Comparison of ENCODE assay signal across 18 cellular contexts in genomic region chr15:58510715-58511465, GRCh38.
DNase-seq lines count a peak whose midpoint lies in the region; TF ChIP-seq lines count a peak whose summit lies in the region.
"Had no signal": no experiment of that assay in that cellular context is flagged by ENCODE, and none has a peak within 500 bp of the region (broad histone marks: within the 10 kb centered on the region; RNA-seq: fewer than 3 reads in every experiment).

No MANE protein-coding gene starts in this region.

- TF ChIP-seq CTCF in epithelial cell of esophagus (IDR thresholded peaks at IDR 0.05; ENCODE audit: insufficient read depth, low read depth, low read length, missing control alignments), result no peak

- no peak overlapping the region for H3K27ac ChIP-seq in mesenchymal stem cell (ENCODE audit: low read length, poor library complexity, severe bottlenecking)
- H3K27ac ChIP-seq: heart right ventricle, stomach, uterus had no signal

- H3K9me3 ChIP-seq in mesenchymal stem cell (ENCODE audit: control insufficient read depth, low read length), result peaks cover 6% of the 10 kb centered on the region
- H3K9me3 ChIP-seq: stomach, uterus had no signal

- H3K4me2 ChIP-seq in mesenchymal stem cell (ENCODE audit: low read length, poor library complexity, severe bottlenecking), result no peak overlapping the region

- peak; percentile 61 for DNase-seq in ELR (ENCODE audit: low read depth)
- peak; percentile 26 for DNase-seq in RPMI7951 (ENCODE audit: low read depth)
- DNase-seq in epithelial cell of esophagus (ENCODE audit: low read depth), result peak; percentile 65
- peak; percentile 57 for DNase-seq in mesenchymal stem cell
- no peak for DNase-seq in SHP77 (lab: John Stamatoyannopoulos, UW)
- DNase-seq in stimulated activated CD4-positive, alpha-beta T cell treated with anti-CD3 and anti-CD28 coated beads, Interleukin-2, amount 100 ng/mL, for 48 hours, result no peak
- no peak for DNase-seq in activated CD4-positive, alpha-beta T cell treated with anti-CD3 and anti-CD28 coated beads for 1 hour
- no peak for DNase-seq in NCI-H1930 (lab: John Stamatoyannopoulos, UW)
- DNase-seq: activated CD8-positive, alpha-beta memory T cell treated with anti-CD3 and anti-CD28 coated beads for 24 hours; cerebellar nuclear complex; heart right ventricle; kidney; NCI-H2081 treated with DMSO at 0.1 percent for 48 hours; NCI-H774; RPMI8226; stomach; T-cell; uterus had no signal

- H3K79me1 ChIP-seq in mesenchymal stem cell (replicated peaks; ENCODE audit: low read length, poor library complexity, severe bottlenecking), result no peaks in the 10 kb centered on the region

- peak overlapping the region; percentile 31 for H4K8ac ChIP-seq in mesenchymal stem cell (ENCODE audit: low read length)

- H2BK120ac ChIP-seq in mesenchymal stem cell (ENCODE audit: low read depth, low read length), result no peak overlapping the region

- H2BK15ac ChIP-seq in mesenchymal stem cell (ENCODE audit: low read depth, poor library complexity, severe bottlenecking), result peak overlapping the region; percentile 6

- no peak overlapping the region for H3K23ac ChIP-seq in mesenchymal stem cell (ENCODE audit: low read length in 2 of 2)

- H3K27me3 ChIP-seq in mesenchymal stem cell (ENCODE audit: control insufficient read depth in 1 of 2, insufficient read depth in 1 of 2, low read length in 2 of 2), result peaks cover 0 to 4% of the 10 kb centered on the region in 2 experiments
- H3K27me3 ChIP-seq: heart right ventricle, stomach, uterus had no signal

- peak overlapping the region; percentile 18 to 53 for H2BK12ac ChIP-seq in mesenchymal stem cell (ENCODE audit: low read length in 2 of 2)

- no peak overlapping the region for H3K9ac ChIP-seq in mesenchymal stem cell (ENCODE audit: low read length)

- no peak overlapping the region for H2BK5ac ChIP-seq in mesenchymal stem cell (ENCODE audit: low read depth, low read length, poor library complexity, severe bottlenecking)

- H3K36me3 ChIP-seq in mesenchymal stem cell (ENCODE audit: control insufficient read depth in 1 of 2, insufficient read depth in 2 of 2, low read depth in 1 of 2, low read length in 2 of 2), result no peaks in the 10 kb centered on the region
- H3K36me3 ChIP-seq: heart right ventricle, stomach, uterus had no signal

- H3K18ac ChIP-seq in mesenchymal stem cell (ENCODE audit: low read depth in 1 of 2, low read length in 2 of 2), result no peak overlapping the region

- H3K4me1 ChIP-seq in mesenchymal stem cell (ENCODE audit: control insufficient read depth, insufficient read depth, low read depth, low read length), result peaks cover 7% of the 10 kb centered on the region
- H3K4me1 ChIP-seq: uterus had no signal

- 41% methylated on average over 8 of the region's 10 CpGs for WGBS in mesenchymal stem cell

- no peak overlapping the region for H2AK5ac ChIP-seq in mesenchymal stem cell (ENCODE audit: low read length, severe bottlenecking)

- no peak overlapping the region for H3K4ac ChIP-seq in mesenchymal stem cell (ENCODE audit: low read depth in 1 of 2, low read length in 2 of 2)

- H4K91ac ChIP-seq in mesenchymal stem cell (ENCODE audit: low read length), result no peak overlapping the region

- H3K14ac ChIP-seq in mesenchymal stem cell (ENCODE audit: low read length in 2 of 2), result no peak overlapping the region

- H3K4me3 ChIP-seq in epithelial cell of esophagus (ENCODE audit: low read length), result no peak overlapping the region
- no peak overlapping the region for H3K4me3 ChIP-seq in mesenchymal stem cell (ENCODE audit: insufficient read depth in 1 of 2, low read depth in 1 of 2, low read length in 2 of 2)
- H3K4me3 ChIP-seq: heart right ventricle, stomach, uterus had no signal

- H2AFZ ChIP-seq in mesenchymal stem cell (ENCODE audit: low read depth, low read length), result no peak overlapping the region

Comparison
In these comparisons a context has a peak if more than half of its experiments do, and no peak if none do; other contexts are left out.
1. DNase-seq: peak in ELR (single experiment), RPMI7951 (single experiment), epithelial cell of esophagus (single experiment) and mesenchymal stem cell (single experiment); none in SHP77 (0 of 2), stimulated activated CD4-positive, alpha-beta T cell treated with anti-CD3 and anti-CD28 coated beads, Interleukin-2, amount 100 ng/mL, for 48 hours (0 of 2), activated CD4-positive, alpha-beta T cell treated with anti-CD3 and anti-CD28 coated beads for 1 hour (single experiment) and NCI-H1930 (0 of 2).